In genomic region chr3:38028621-38029361, GRCh38 we compare ENCODE assay signal across 10 cellular contexts. TPM values are rescaled to one million over a fixed set of nuclear protein-coding genes. Genes with fewer than 3 reads are reported as not detected.
A peak's percentile ranks its signal among the peaks of the same experiment; 100 is the strongest.
DNase-seq lines count a peak whose midpoint lies in the region; ATAC-seq and TF ChIP-seq lines count a peak whose summit lies in the region.
"Had no signal": no experiment of that assay in that cellular context is flagged by ENCODE, and none has a peak within 500 bp of the region (broad histone marks: within the 10 kb centered on the region; RNA-seq: fewer than 3 reads in every experiment).

No MANE protein-coding gene starts in this region.

- H3K79me2 ChIP-seq in GM23248 (ENCODE audit: insufficient read depth) = no peaks in the 10 kb centered on the region

- H3K27ac ChIP-seq in GM23248 (peak overlapping the region; percentile 25), ascending aorta (peak overlapping the region; percentile 91 to 97), iPS-18a (ENCODE audit: low read length) (no peak overlapping the region), gastrocnemius medialis (peak overlapping the region; percentile 37 to 70 (median 68))
- H3K27ac ChIP-seq: VCaP had no signal

- peaks cover 31% of the 10 kb centered on the region for H3K4me1 ChIP-seq in GM23248 (ENCODE audit: insufficient read depth)
- H3K4me1 ChIP-seq in ascending aorta = peaks cover 25 to 36% of the 10 kb centered on the region in 2 donors
- peaks cover 6% of the 10 kb centered on the region for H3K4me1 ChIP-seq in iPS-18a (ENCODE audit: control insufficient read depth, low read depth, low read length)
- peaks cover 6 to 24% of the 10 kb centered on the region in 2 donors for H3K4me1 ChIP-seq in gastrocnemius medialis

- no peaks in the 10 kb centered on the region for H3K36me3 ChIP-seq in GM23248 (ENCODE audit: low read depth)
- H3K36me3 ChIP-seq in ascending aorta = no peaks in the 10 kb centered on the region
- no peaks in the 10 kb centered on the region for H3K36me3 ChIP-seq in iPS-18a (ENCODE audit: control insufficient read depth, low read depth, low read length)
- no peaks in the 10 kb centered on the region for H3K36me3 ChIP-seq in gastrocnemius medialis

- ATAC-seq in gastrocnemius medialis (no peak), HG03196 (IDR thresholded peaks at IDR 0.05; ENCODE audit: unreplicated experiment) (no peak)

- DNase-seq in GM23248 (peak; percentile 70), ascending aorta (ENCODE audit: low spot score in 2 of 2) (peak in 1 of 2 donors; percentile 72), gastrocnemius medialis (no peak), NCI-H82 treated with DMSO at 0.1 percent for 48 hours (lab: John Stamatoyannopoulos, UW; ENCODE audit: unreplicated experiment) (no peak), HK-2 (ENCODE audit: unreplicated experiment) (no peak), activated gamma-delta T cell treated with Interleukin-2 at 50 U/mL for 16 hours (no peak)

- H3F3A ChIP-seq in GM23248 (ENCODE audit: insufficient read depth) = peaks cover 27% of the 10 kb centered on the region

- H3K9ac ChIP-seq in GM23248 (peak overlapping the region; percentile 82), iPS-18a (ENCODE audit: low read length) (no peak overlapping the region)

- no peaks in the 10 kb centered on the region for H4K20me1 ChIP-seq in GM23248 (ENCODE audit: insufficient read depth)

- H3K4me3 ChIP-seq in GM23248 (peak overlapping the region; percentile 67), ascending aorta (peak overlapping the region; percentile 73 to 88), iPS-18a (ENCODE audit: low read length) (peak overlapping the region; percentile 61), gastrocnemius medialis (peak overlapping the region; percentile 59 to 75 (median 64))

- intact Hi-C loops in ascending aorta (cut with DNase I) = loop anchor here (2.0 kb wide), 1 partner anchor 136 kb away; the partner anchor contains the start of gene OXSR1
- intact Hi-C loops in gastrocnemius medialis (cut with DNase I; ENCODE audit: low total_unique reads) = no loop called here

- H3K27me3 ChIP-seq in GM23248 (replicated peaks; ENCODE audit: insufficient read depth) = no peaks in the 10 kb centered on the region
- no peaks in the 10 kb centered on the region for H3K27me3 ChIP-seq in ascending aorta
- H3K27me3 ChIP-seq in iPS-18a (ENCODE audit: control insufficient read depth, insufficient read depth, low read length) = peaks cover 63% of the 10 kb centered on the region
- peaks cover 0 to 15% (median 5%) of the 10 kb centered on the region in 3 donors for H3K27me3 ChIP-seq in gastrocnemius medialis

- H2AFZ ChIP-seq in GM23248 = peak overlapping the region; percentile 67

- no peaks in the 10 kb centered on the region for H3K9me3 ChIP-seq in GM23248 (ENCODE audit: low read depth)
- no peaks in the 10 kb centered on the region for H3K9me3 ChIP-seq in ascending aorta
- no peaks in the 10 kb centered on the region for H3K9me3 ChIP-seq in iPS-18a (ENCODE audit: control insufficient read depth, low read depth, low read length)
- no peaks in the 10 kb centered on the region for H3K9me3 ChIP-seq in gastrocnemius medialis

- 9% methylated on average over 41 to 42 of the region's 45 CpGs for WGBS in GM23248 (ENCODE audit: low coverage in 1 of 2, low lambda C conversion rate in 2 of 2, missing lambda C conversion rate in 2 of 2), 2 experiments

- no peak for TF ChIP-seq POLR2A in gastrocnemius medialis (IDR thresholded peaks at IDR 0.05)

- in situ Hi-C loops in GM23248 (cut with MboI) = no loop called here
- in situ Hi-C loops in gastrocnemius medialis (cut with MboI; ENCODE audit: low sequenced_read_pairs in 4 of 4) = no loop called here

- peak overlapping the region; percentile 51 for H3K4me2 ChIP-seq in GM23248 (ENCODE audit: unreplicated experiment)

- H3K9me2 ChIP-seq in GM23248 (ENCODE audit: insufficient read depth) = no peaks in the 10 kb centered on the region

- TF ChIP-seq CTCF in ascending aorta (IDR thresholded peaks at IDR 0.05) (no peak), gastrocnemius medialis (IDR thresholded peaks at IDR 0.05 in 4 of 5, conservative IDR thresholded peaks at IDR 0.05 in 1 of 5) (no peak)

RNA-seq across cellular contexts. Expression of gene PLCD1, which starts 0.7 kb away (rescaled TPM):
- 18.8 and 20.2 TPM in 2 replicates for total RNA-seq in GM23248 (2014; rRNA removed; shearing (Covaris generic))
- 19.6 and 21.4 TPM in 2 replicates for polyA plus RNA-seq in GM23248 (2016; fragmentation: Nextera tagmentation; extraction: Ambion mirVana)
- total RNA-seq in ascending aorta = 167 TPM
- 1 to 10 TPM; 2.4 to 6.2 (median 4.7) TPM for total RNA-seq in gastrocnemius medialis

RNA-seq across cellular contexts. Expression of gene DLEC1, which starts 10.2 kb away (rescaled TPM):
- not detected in 2 replicates for total RNA-seq in GM23248 (2014; rRNA removed; shearing (Covaris generic))
- 0.15 TPM in 1 of 2 replicates, not detected in the other for polyA plus RNA-seq in GM23248 (2016; fragmentation: Nextera tagmentation; extraction: Ambion mirVana)
- 0.11 TPM for total RNA-seq in ascending aorta
- total RNA-seq in gastrocnemius medialis = not detected
- total RNA-seq: lung microvascular endothelial cell had no signal

RNA-seq across cellular contexts. Expression of gene VILL, which starts 38.2 kb away (rescaled TPM):
- total RNA-seq in GM23248 (2014; rRNA removed; shearing (Covaris generic)) = 6.6 and 12.4 TPM in 2 replicates
- polyA plus RNA-seq in GM23248 (2016; fragmentation: Nextera tagmentation; extraction: Ambion mirVana) = 2.8 and 2.9 TPM in 2 replicates
- total RNA-seq in ascending aorta = 6.3 TPM
- 1 to 10 TPM in 1 of 4 donors, under 1 TPM in 3; 0.51 to 4.6 (median 0.66) TPM for total RNA-seq in gastrocnemius medialis
